1 cellular context compared by ENCODE assay signal in genomic region chrX:11648705-11649519, GRCh38.
TF ChIP-seq lines count a peak whose summit lies in the region.

No MANE protein-coding gene starts in this region.

TF ChIP-seq in GM12878, 131 proteins besides CTCF, POLR2A, EP300 and RAD21 (continued from another document):
- TF ChIP-seq E2F8 (IDR thresholded peaks at IDR 0.05; ENCODE audit: low read depth, partially characterized antibody) (no peak), NFXL1 (IDR thresholded peaks at IDR 0.05; ENCODE audit: borderline replicate concordance) (no peak), ZNF384 (IDR thresholded peaks at IDR 0.05; ENCODE audit: borderline replicate concordance, low read depth, low read length) (no peak), SRF (IDR thresholded peaks at IDR 0.05; ENCODE audit: low read depth in 2 of 2, low read length in 2 of 2) (no peak), STAT1 (conservative IDR thresholded peaks at IDR 0.05) (no peak), NBN (IDR thresholded peaks at IDR 0.05) (no peak), TCF12 (IDR thresholded peaks at IDR 0.05; ENCODE audit: low read depth, low read length) (no peak)
TF ChIP-seq in GM12878: peak in this region for 0.
